26 cellular contexts compared by ENCODE assay signal in genomic region chr10:89576022-89576421, GRCh38. TPM values are rescaled to one million over a fixed set of nuclear protein-coding genes. Genes with fewer than 3 reads are reported as not detected.
"Had no signal": no experiment of that assay in that cellular context is flagged by ENCODE, and none has a peak within 500 bp of the region (broad histone marks: within the 10 kb centered on the region; RNA-seq: fewer than 3 reads in every experiment).

No MANE protein-coding gene starts in this region.

- H3K4me3 ChIP-seq: lung, neural progenitor cell, ovary, right atrium auricular region, right lobe of liver, smooth muscle cell, tibial nerve, vagina had no signal

- DNase-seq: hypothalamus; immature natural killer cell; islet precursor cell; left ventricle myocardium superior; mesendoderm; naive B cell; natural killer cell; nephron progenitor cell; occipital lobe; ovary; right lobe of liver; stimulated activated CD4-positive, alpha-beta T cell treated with anti-CD3 and anti-CD28 coated beads, Interleukin-1b, Interleukin-23, amount 100 ng/mL, for 48 hours; stimulated activated CD4-positive, alpha-beta T cell treated with anti-CD3 and anti-CD28 coated beads, Interleukin-2, amount 100 ng/mL, for 48 hours; stimulated activated CD4-positive, alpha-beta T cell treated with anti-CD3 and anti-CD28 coated beads, Interleukin-4, amount 100 ng/mL, for 4 hours; stimulated activated CD8-positive, alpha-beta memory T cell treated with anti-CD3 and anti-CD28 coated beads, Interleukin-4, amount 100 ng/mL, for 48 hours; stimulated activated naive CD4-positive, alpha-beta T cell treated with Interleukin-2 at 50 U/mL for 16 hours; stimulated activated naive CD8-positive, alpha-beta T cell treated with anti-CD3 and anti-CD28 coated beads, Interleukin-15, amount 100 ng/mL, for 72 hours; substantia nigra had no signal

- H3K9me3 ChIP-seq: neutrophil, ovary, right lobe of liver, vagina had no signal

- H3K27me3 ChIP-seq: neural progenitor cell, neutrophil, ovary, right atrium auricular region, right lobe of liver, tibial nerve, vagina had no signal

- H3K36me3 ChIP-seq: neural progenitor cell, neutrophil, ovary, right atrium auricular region, right lobe of liver, tibial nerve, vagina had no signal

- H3K4me1 ChIP-seq: neural progenitor cell, right atrium auricular region, tibial nerve, vagina had no signal

- H3K27ac ChIP-seq: neural progenitor cell, neutrophil, ovary, right atrium auricular region, right lobe of liver, tibial nerve, vagina had no signal

RNA-seq across cellular contexts. Expression of gene SLC16A12, which starts 40.6 kb away (rescaled TPM):
- total RNA-seq: mononuclear cell, natural killer cell, smooth muscle cell had no signal
